In the genomic region with DNA sequence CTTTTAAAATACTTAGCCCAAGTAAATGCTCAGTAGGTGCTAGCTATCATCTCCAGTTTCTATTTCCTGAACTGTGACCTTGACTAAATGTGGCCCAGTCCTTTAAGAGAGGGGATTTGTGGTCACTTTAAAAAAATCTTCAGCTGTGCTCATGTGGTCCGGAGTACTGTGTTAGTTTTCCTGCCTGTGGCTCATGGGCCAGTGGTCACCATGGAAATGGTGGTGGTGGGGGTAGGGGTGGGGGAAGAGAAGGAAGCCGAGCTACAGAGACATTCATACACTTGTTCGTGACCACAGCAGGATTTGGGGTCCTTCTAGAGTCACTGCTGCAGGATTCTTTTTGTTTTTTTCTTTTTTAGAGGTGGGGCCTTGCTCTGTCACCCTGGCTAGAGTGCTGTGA, we compare ENCODE assay signal across 12 cellular contexts. TPM values are rescaled to one million over a fixed set of nuclear protein-coding genes. Genes with fewer than 3 reads are reported as not detected.
DNase-seq lines count a peak whose midpoint lies in the region; ATAC-seq, FAIRE-seq and TF ChIP-seq lines count a peak whose summit lies in the region.
"Had no signal": no experiment of that assay in that cellular context is flagged by ENCODE, and none has a peak within 500 bp of the region (broad histone marks: within the 10 kb centered on the region; RNA-seq: fewer than 3 reads in every experiment).

No MANE protein-coding gene starts in this region.

- H3K27ac Mint-ChIP-seq in astrocyte (ENCODE audit: unreplicated experiment) (peak overlapping the region; percentile 44), nephron (peak overlapping the region; percentile 2 to 50 (median 23))
- no peak overlapping the region for H3K27ac Mint-ChIP-seq in activated T-cell treated with anti-CD3 and anti-CD28 coated beads, Interleukin-2, amount 50 U/mL, for 72 hours
- H3K27ac Mint-ChIP-seq: CD4-positive, alpha-beta T cell had no signal

- H3K9me3 Mint-ChIP-seq in astrocyte (ENCODE audit: unreplicated experiment), result no peaks in the 10 kb centered on the region
- no peaks in the 10 kb centered on the region for H3K9me3 Mint-ChIP-seq in nephron
- no peaks in the 10 kb centered on the region for H3K9me3 Mint-ChIP-seq in activated T-cell treated with anti-CD3 and anti-CD28 coated beads, Interleukin-2, amount 50 U/mL, for 72 hours
- H3K9me3 Mint-ChIP-seq: CD4-positive, alpha-beta T cell had no signal

- H3K4me1 ChIP-seq in DND-41 (ENCODE audit: insufficient read depth, low read length) (peaks cover 2% of the 10 kb centered on the region; the same call in 1 of the 2 replicates), astrocyte (ENCODE audit: insufficient read depth, low read length) (no peaks in the 10 kb centered on the region), prostate gland (replicated peaks) (no peaks in the 10 kb centered on the region)

- WGBS in prostate gland, result 66% methylated on average over 3 of the region's 3 CpGs

- TF ChIP-seq CTCF in DND-41 (IDR thresholded peaks at IDR 0.05; ENCODE audit: borderline replicate concordance, extremely low read depth, low read length, poor library complexity, severe bottlenecking) (no peak), astrocyte (IDR thresholded peaks at IDR 0.05; ENCODE audit: insufficient read depth, low read depth, low read length) (no peak), nephron (IDR thresholded peaks at IDR 0.05; ENCODE audit: unreplicated experiment in 3 of 3) (no peak), prostate gland (IDR thresholded peaks at IDR 0.05) (no peak)

- H4K20me1 ChIP-seq in DND-41 (ENCODE audit: insufficient read depth, low read length) (no peaks in the 10 kb centered on the region), astrocyte (ENCODE audit: insufficient read depth, low read length) (peaks cover 71% of the 10 kb centered on the region)

- H3K9me3 ChIP-seq in DND-41 (ENCODE audit: insufficient read depth, low read length, severe bottlenecking) (no peaks in the 10 kb centered on the region), astrocyte (ENCODE audit: insufficient read depth, low read depth, low read length) (no peaks in the 10 kb centered on the region), prostate gland (no peaks in the 10 kb centered on the region)
- H3K9me3 ChIP-seq: stomach had no signal

- H3K4me2 ChIP-seq in DND-41 (ENCODE audit: insufficient read depth, low read length) (no peak overlapping the region), astrocyte (ENCODE audit: low read length) (no peak overlapping the region)

- no peaks in the 10 kb centered on the region for H3K36me3 ChIP-seq in DND-41 (ENCODE audit: insufficient read depth, low read length)
- H3K36me3 ChIP-seq in astrocyte (ENCODE audit: insufficient read depth, low read length), result no peaks in the 10 kb centered on the region
- no peaks in the 10 kb centered on the region for H3K36me3 ChIP-seq in prostate gland
- H3K36me3 ChIP-seq: stomach had no signal

- peaks cover 21% of the 10 kb centered on the region for H3K4me1 Mint-ChIP-seq in astrocyte (ENCODE audit: low read depth, unreplicated experiment)
- peaks cover 39% of the 10 kb centered on the region for H3K4me1 Mint-ChIP-seq in nephron
- H3K4me1 Mint-ChIP-seq in activated T-cell treated with anti-CD3 and anti-CD28 coated beads, Interleukin-2, amount 50 U/mL, for 72 hours (ENCODE audit: low read depth), result no peaks in the 10 kb centered on the region

- no peak overlapping the region for H2AFZ ChIP-seq in DND-41 (ENCODE audit: low read depth, low read length)
- H2AFZ ChIP-seq in astrocyte (ENCODE audit: low read depth, low read length), result no peak overlapping the region

- no peak for FAIRE-seq in astrocyte (lab: Jason Lieb, UNC)

- peak; percentile 79 for ATAC-seq in DND-41 (ENCODE audit: insufficient read depth, low read depth)
- ATAC-seq in activated T-cell treated with anti-CD3 and anti-CD28 coated beads, Interleukin-2, amount 50 U/mL, for 72 hours (replicated peaks in 1 of 2), result no peak

- TF ChIP-seq POLR2A in prostate gland (IDR thresholded peaks at IDR 0.05), result no peak

- H3K36me3 Mint-ChIP-seq in astrocyte (ENCODE audit: low read depth, unreplicated experiment) (peaks cover 7% of the 10 kb centered on the region), nephron (ENCODE audit: low read depth) (peaks cover 6% of the 10 kb centered on the region)
- H3K36me3 Mint-ChIP-seq in activated T-cell treated with anti-CD3 and anti-CD28 coated beads, Interleukin-2, amount 50 U/mL, for 72 hours (ENCODE audit: insufficient read depth in 2 of 2), result no peaks in the 10 kb centered on the region

- no peak overlapping the region for H3K9ac ChIP-seq in DND-41 (ENCODE audit: low read depth, low read length)
- H3K9ac ChIP-seq in astrocyte (ENCODE audit: low read length), result no peak overlapping the region

- H3K4me3 ChIP-seq in DND-41 (ENCODE audit: low read depth in 1 of 2, low read length in 2 of 2) (no peak overlapping the region), astrocyte (ENCODE audit: insufficient read depth, low read depth, low read length) (no peak overlapping the region), prostate gland (no peak overlapping the region)
- H3K4me3 ChIP-seq: stomach had no signal

- H3K27me3 ChIP-seq in DND-41 (ENCODE audit: insufficient read depth, low read length, poor library complexity) (no peaks in the 10 kb centered on the region), astrocyte (ENCODE audit: insufficient read depth, low read length) (no peaks in the 10 kb centered on the region), prostate gland (replicated peaks; ENCODE audit: insufficient read depth) (no peaks in the 10 kb centered on the region)
- H3K27me3 ChIP-seq: stomach had no signal

- no peaks in the 10 kb centered on the region for H3K79me2 ChIP-seq in DND-41 (ENCODE audit: insufficient read depth, low read length)
- peaks cover 4% of the 10 kb centered on the region for H3K79me2 ChIP-seq in astrocyte (ENCODE audit: insufficient read depth, low read length)

- DNase-seq in DND-41 (peak; percentile 37), HT1080 (ENCODE audit: low read depth) (peak; percentile 38), astrocyte (ENCODE audit: low read depth) (peak; percentile 35), prostate gland (ENCODE audit: low spot score) (no peak)
- no peak for DNase-seq in activated T-cell treated with anti-CD3 and anti-CD28 coated beads, Interleukin-2, amount 50 U/mL, for 72 hours
- no peak for DNase-seq in central memory CD4-positive, alpha-beta T cell
- DNase-seq: activated T-cell treated with anti-CD3 and anti-CD28 coated beads, Interleukin-2, amount 50 U/mL, for 1 hour; CD4-positive, alpha-beta T cell; dermis blood vessel endothelial cell; right cardiac atrium; stomach had no signal

- peaks cover 3% of the 10 kb centered on the region for H3K27me3 Mint-ChIP-seq in astrocyte (ENCODE audit: low read depth, unreplicated experiment)
- peaks cover 5% of the 10 kb centered on the region for H3K27me3 Mint-ChIP-seq in nephron (ENCODE audit: low read depth)
- H3K27me3 Mint-ChIP-seq in activated T-cell treated with anti-CD3 and anti-CD28 coated beads, Interleukin-2, amount 50 U/mL, for 72 hours (ENCODE audit: low read depth), result no peaks in the 10 kb centered on the region
- H3K27me3 Mint-ChIP-seq: CD4-positive, alpha-beta T cell had no signal

- H3K4me3 Mint-ChIP-seq in astrocyte (ENCODE audit: unreplicated experiment) (peak overlapping the region; percentile 52), nephron (no peak overlapping the region)
- no peak overlapping the region for H3K4me3 Mint-ChIP-seq in activated T-cell treated with anti-CD3 and anti-CD28 coated beads, Interleukin-2, amount 50 U/mL, for 72 hours
- H3K4me3 Mint-ChIP-seq: CD4-positive, alpha-beta T cell had no signal

- intact Hi-C loops in prostate gland (cut with DNase I), result no loop called here

- no peak overlapping the region for H3K27ac ChIP-seq in DND-41 (ENCODE audit: low read length)
- no peak overlapping the region for H3K27ac ChIP-seq in astrocyte (ENCODE audit: low read depth, low read length)
- no peak overlapping the region for H3K27ac ChIP-seq in prostate gland
- H3K27ac ChIP-seq: stomach had no signal

RNA-seq across cellular contexts. Expression of gene KIF26B, which starts 25.7 kb away (rescaled TPM):
- total RNA-seq in HT1080 (2014; rRNA removed; shearing (Covaris generic)), result 0.90 and 1.1 TPM in 2 replicates
- 0.26 and 0.34 TPM in 2 replicates for polyA plus RNA-seq in HT1080 (2015; cell fraction: cytosol; rRNA removed)
- 0.39 and 0.79 TPM in 2 replicates for polyA plus RNA-seq in HT1080 (2015; cell fraction: nucleus; rRNA removed)
- total RNA-seq in astrocyte (6.8 and 11.4 TPM in 2 replicates), prostate gland (1 to 10 TPM; 3.3 to 3.8 TPM)
- total RNA-seq in activated T-cell treated with anti-CD3 and anti-CD28 coated beads, Interleukin-2, amount 50 U/mL, for 72 hours, result under 1 TPM; 0.25 to 0.34 TPM

Comparison
In these comparisons a context has a peak if more than half of its experiments do, and no peak if none do; other contexts are left out.
1. DNase-seq: peak in DND-41 (single experiment), HT1080 (single experiment) and astrocyte (single experiment); none in activated T-cell treated with anti-CD3 and anti-CD28 coated beads, Interleukin-2, amount 50 U/mL, for 72 hours (0 of 2), central memory CD4-positive, alpha-beta T cell (single experiment) and prostate gland (single experiment).